In genomic region chr7:20102970-20103369, GRCh38 we compare ENCODE assay signal across 28 cellular contexts.
"Had no signal": no experiment of that assay in that cellular context is flagged by ENCODE, and none has a peak within 500 bp of the region (broad histone marks: within the 10 kb centered on the region; RNA-seq: fewer than 3 reads in every experiment).

No MANE protein-coding gene starts in this region.

- DNase-seq: activated CD4-positive, alpha-beta memory T cell treated with anti-CD3 and anti-CD28 coated beads, Interleukin-2, amount 10 ng/mL, durations not matched to agents 7 days and 5 days; activated CD4-positive, alpha-beta T cell treated with anti-CD3 and anti-CD28 coated beads for 1 hour; activated CD4-positive, alpha-beta T cell treated with anti-CD3 and anti-CD28 coated beads for 4 hours; activated CD4-positive, alpha-beta T cell treated with anti-CD3 and anti-CD28 coated beads, Interleukin-2, amount 10 ng/mL, durations not matched to agents 7 days and 5 days; activated CD4-positive, alpha-beta T cell treated with anti-CD3 and anti-CD28 coated beads, Interleukin-2, amount 50 U/mL, for 4 hours; activated CD8-positive, alpha-beta memory T cell treated with anti-CD3 and anti-CD28 coated beads, Interleukin-2, amount 50 U/mL, for 48 hours; activated gamma-delta T cell; activated naive CD4-positive, alpha-beta T cell; activated naive CD4-positive, alpha-beta T cell treated with anti-CD3 and anti-CD28 coated beads, Interleukin-2, amount 10 ng/mL, durations not matched to agents 7 days and 5 days; activated T-cell treated with anti-CD3 and anti-CD28 coated beads for 4 hours; activated T-cell treated with anti-CD3 and anti-CD28 coated beads, Interleukin-2, amount 50 U/mL, for 24 hours; activated T-cell treated with anti-CD3 and anti-CD28 coated beads, Interleukin-2, amount 50 U/mL, for 72 hours; amniotic stem cell; anterior cingulate cortex; brain microvascular endothelial cell; dorsolateral prefrontal cortex; effector memory CD4-positive, alpha-beta T cell; erythroblast; foreskin keratinocyte; gastrocnemius medialis; glutamatergic neuron; heart left ventricle; T-helper 2 cell had no signal

- H3K27ac Mint-ChIP-seq: activated CD4-positive, alpha-beta memory T cell treated with anti-CD3 and anti-CD28 coated beads, Interleukin-2, amount 10 ng/mL, durations not matched to agents 7 days and 5 days; activated CD4-positive, alpha-beta T cell treated with anti-CD3 and anti-CD28 coated beads, Interleukin-2, amount 10 ng/mL, durations not matched to agents 7 days and 5 days; activated naive CD4-positive, alpha-beta T cell treated with anti-CD3 and anti-CD28 coated beads, Interleukin-2, amount 10 ng/mL, durations not matched to agents 7 days and 5 days; activated naive CD8-positive, alpha-beta T cell; activated T-cell treated with anti-CD3 and anti-CD28 coated beads, Interleukin-2, amount 50 U/mL, for 24 hours; activated T-cell treated with anti-CD3 and anti-CD28 coated beads, Interleukin-2, amount 50 U/mL, for 72 hours; dendritic cell treated with granulocyte-macrophage colony-stimulating factor and Interleukin-4, amounts not matched to agents 40 ng/mL and 50 ng/mL, for 4 days had no signal

- H3K36me3 ChIP-seq: brain microvascular endothelial cell, esophagus muscularis mucosa, gastrocnemius medialis, heart left ventricle had no signal

- H3K4me1 ChIP-seq: foreskin keratinocyte, gastrocnemius medialis, heart left ventricle had no signal

- H3K4me3 ChIP-seq: coronary artery, dorsolateral prefrontal cortex, esophagus muscularis mucosa, gastrocnemius medialis, heart left ventricle had no signal

- H3K9me3 Mint-ChIP-seq: activated CD4-positive, alpha-beta memory T cell treated with anti-CD3 and anti-CD28 coated beads, Interleukin-2, amount 10 ng/mL, durations not matched to agents 7 days and 5 days; activated CD4-positive, alpha-beta T cell treated with anti-CD3 and anti-CD28 coated beads, Interleukin-2, amount 10 ng/mL, durations not matched to agents 7 days and 5 days; activated naive CD4-positive, alpha-beta T cell treated with anti-CD3 and anti-CD28 coated beads, Interleukin-2, amount 10 ng/mL, durations not matched to agents 7 days and 5 days; dendritic cell treated with granulocyte-macrophage colony-stimulating factor and Interleukin-4, amounts not matched to agents 40 ng/mL and 50 ng/mL, for 4 days had no signal

- H3K36me3 Mint-ChIP-seq: activated naive CD4-positive, alpha-beta T cell treated with anti-CD3 and anti-CD28 coated beads, Interleukin-2, amount 10 ng/mL, durations not matched to agents 7 days and 5 days; activated naive CD8-positive, alpha-beta T cell had no signal

- H3K27ac ChIP-seq: brain microvascular endothelial cell, coronary artery, dorsolateral prefrontal cortex, esophagus muscularis mucosa, foreskin keratinocyte, gastrocnemius medialis, heart left ventricle had no signal

- H3K4me3 Mint-ChIP-seq: activated CD4-positive, alpha-beta memory T cell treated with anti-CD3 and anti-CD28 coated beads, Interleukin-2, amount 10 ng/mL, durations not matched to agents 7 days and 5 days; activated CD4-positive, alpha-beta T cell treated with anti-CD3 and anti-CD28 coated beads, Interleukin-2, amount 10 ng/mL, durations not matched to agents 7 days and 5 days; activated naive CD4-positive, alpha-beta T cell treated with anti-CD3 and anti-CD28 coated beads, Interleukin-2, amount 10 ng/mL, durations not matched to agents 7 days and 5 days; activated naive CD8-positive, alpha-beta T cell; activated T-cell treated with anti-CD3 and anti-CD28 coated beads, Interleukin-2, amount 50 U/mL, for 24 hours; activated T-cell treated with anti-CD3 and anti-CD28 coated beads, Interleukin-2, amount 50 U/mL, for 72 hours; central memory CD8-positive, alpha-beta T cell; dendritic cell treated with granulocyte-macrophage colony-stimulating factor and Interleukin-4, amounts not matched to agents 40 ng/mL and 50 ng/mL, for 4 days had no signal

- H3K27me3 ChIP-seq: brain microvascular endothelial cell, dorsolateral prefrontal cortex, esophagus muscularis mucosa, foreskin keratinocyte, gastrocnemius medialis, heart left ventricle had no signal

- H3K9me3 ChIP-seq: esophagus muscularis mucosa, gastrocnemius medialis, heart left ventricle had no signal

- H3K4me1 Mint-ChIP-seq: activated CD4-positive, alpha-beta memory T cell treated with anti-CD3 and anti-CD28 coated beads, Interleukin-2, amount 10 ng/mL, durations not matched to agents 7 days and 5 days; activated CD4-positive, alpha-beta T cell treated with anti-CD3 and anti-CD28 coated beads, Interleukin-2, amount 10 ng/mL, durations not matched to agents 7 days and 5 days; activated naive CD4-positive, alpha-beta T cell treated with anti-CD3 and anti-CD28 coated beads, Interleukin-2, amount 10 ng/mL, durations not matched to agents 7 days and 5 days; central memory CD8-positive, alpha-beta T cell had no signal

- ATAC-seq: activated T-cell treated with anti-CD3 and anti-CD28 coated beads, Interleukin-2, amount 50 U/mL, for 72 hours; foreskin keratinocyte; gastrocnemius medialis; heart left ventricle had no signal

- H3K27me3 Mint-ChIP-seq: activated CD4-positive, alpha-beta memory T cell treated with anti-CD3 and anti-CD28 coated beads, Interleukin-2, amount 10 ng/mL, durations not matched to agents 7 days and 5 days; activated naive CD4-positive, alpha-beta T cell treated with anti-CD3 and anti-CD28 coated beads, Interleukin-2, amount 10 ng/mL, durations not matched to agents 7 days and 5 days; activated naive CD8-positive, alpha-beta T cell; activated T-cell treated with anti-CD3 and anti-CD28 coated beads, Interleukin-2, amount 50 U/mL, for 24 hours; central memory CD8-positive, alpha-beta T cell; dendritic cell treated with granulocyte-macrophage colony-stimulating factor and Interleukin-4, amounts not matched to agents 40 ng/mL and 50 ng/mL, for 4 days had no signal
